Comparison of ENCODE assay signal across 22 cellular contexts in genomic region chr2:118940486-118941120, GRCh38. TPM values are rescaled to one million over a fixed set of nuclear protein-coding genes. Genes with fewer than 3 reads are reported as not detected.
DNase-seq lines count a peak whose midpoint lies in the region; ATAC-seq and TF ChIP-seq lines count a peak whose summit lies in the region.
"Had no signal": no experiment of that assay in that cellular context is flagged by ENCODE, and none has a peak within 500 bp of the region (broad histone marks: within the 10 kb centered on the region; RNA-seq: fewer than 3 reads in every experiment).

No MANE protein-coding gene starts in this region.

- peak overlapping the region; percentile 14 for H3K4me3 Mint-ChIP-seq in activated T-cell treated with anti-CD3 and anti-CD28 coated beads, Interleukin-2, amount 50 U/mL, for 4 hours
- no peak overlapping the region for H3K4me3 Mint-ChIP-seq in activated T-helper 2 cell treated with anti-CD3 and anti-CD28 coated beads, Interferon-gamma antibody, Interleukin-2, Interleukin-4, amounts not matched to agents 10 μg/mL and 5 μg/mL and 100 μg/mL, durations not matched to agents 14 hours and 24 hours and 36 hours (ENCODE audit: low read depth)
- no peak overlapping the region for H3K4me3 Mint-ChIP-seq in activated naive CD8-positive, alpha-beta T cell treated with anti-CD3 and anti-CD28 coated beads for 36 hours
- H3K4me3 Mint-ChIP-seq in T-helper 17 cell: no peak overlapping the region
- H3K4me3 Mint-ChIP-seq: activated CD4-positive, alpha-beta T cell treated with anti-CD3 and anti-CD28 coated beads, Interleukin-2, amount 10 ng/mL, durations not matched to agents 24 days and 14 days; activated naive CD8-positive, alpha-beta T cell treated with anti-CD3 and anti-CD28 coated beads, Interleukin-2, amount 10 ng/mL, durations not matched to agents 7 days and 5 days; effector memory CD8-positive, alpha-beta T cell; H9; natural killer cell treated with Interleukin-12 subunit alpha and Interleukin-12 subunit beta and Interleukin-15 and Interleukin-18, amount 100 ng/mL, for 72 hours had no signal

- no peaks in the 10 kb centered on the region for H3K4me1 ChIP-seq in testis
- H3K4me1 ChIP-seq: thyroid gland had no signal

- TF ChIP-seq CTCF in testis (IDR thresholded peaks at IDR 0.05): no peak

- no peak overlapping the region for H3K27ac Mint-ChIP-seq in activated T-helper 2 cell treated with anti-CD3 and anti-CD28 coated beads, Interferon-gamma antibody, Interleukin-2, Interleukin-4, amounts not matched to agents 10 μg/mL and 5 μg/mL and 100 μg/mL, durations not matched to agents 14 hours and 24 hours and 36 hours
- no peak overlapping the region for H3K27ac Mint-ChIP-seq in activated naive CD8-positive, alpha-beta T cell treated with anti-CD3 and anti-CD28 coated beads for 36 hours
- H3K27ac Mint-ChIP-seq in T-helper 17 cell: no peak overlapping the region
- H3K27ac Mint-ChIP-seq: activated CD4-positive, alpha-beta T cell treated with anti-CD3 and anti-CD28 coated beads, Interleukin-2, amount 10 ng/mL, durations not matched to agents 24 days and 14 days; activated naive CD8-positive, alpha-beta T cell treated with anti-CD3 and anti-CD28 coated beads, Interleukin-2, amount 10 ng/mL, durations not matched to agents 7 days and 5 days; effector memory CD8-positive, alpha-beta T cell; H9; natural killer cell treated with Interleukin-12 subunit alpha and Interleukin-12 subunit beta and Interleukin-15 and Interleukin-18, amount 100 ng/mL, for 72 hours had no signal

- WGBS in testis, 2 donors: 83 to 87% methylated on average over 9 of the region's 9 CpGs

- intact Hi-C loops in testis (cut with DNase I; ENCODE audit: low total_unique reads): no loop called here
- intact Hi-C loops in activated T-helper 2 cell treated with anti-CD3 and anti-CD28 coated beads, Interferon-gamma antibody, Interleukin-2, Interleukin-4, amounts not matched to agents 10 μg/mL and 5 μg/mL and 100 μg/mL, durations not matched to agents 14 hours and 24 hours and 36 hours (cut with micrococcal nuclease): no loop called here

- no peaks in the 10 kb centered on the region for H3K9me3 Mint-ChIP-seq in activated T-cell treated with anti-CD3 and anti-CD28 coated beads, Interleukin-2, amount 50 U/mL, for 4 hours
- H3K9me3 Mint-ChIP-seq in activated T-helper 2 cell treated with anti-CD3 and anti-CD28 coated beads, Interferon-gamma antibody, Interleukin-2, Interleukin-4, amounts not matched to agents 10 μg/mL and 5 μg/mL and 100 μg/mL, durations not matched to agents 14 hours and 24 hours and 36 hours: no peaks in the 10 kb centered on the region
- no peaks in the 10 kb centered on the region for H3K9me3 Mint-ChIP-seq in activated naive CD8-positive, alpha-beta T cell treated with anti-CD3 and anti-CD28 coated beads for 36 hours
- H3K9me3 Mint-ChIP-seq: activated CD4-positive, alpha-beta T cell treated with anti-CD3 and anti-CD28 coated beads, Interleukin-2, amount 10 ng/mL, durations not matched to agents 24 days and 14 days; activated naive CD8-positive, alpha-beta T cell treated with anti-CD3 and anti-CD28 coated beads, Interleukin-2, amount 10 ng/mL, durations not matched to agents 7 days and 5 days; effector memory CD8-positive, alpha-beta T cell; H9; natural killer cell treated with Interleukin-12 subunit alpha and Interleukin-12 subunit beta and Interleukin-15 and Interleukin-18, amount 100 ng/mL, for 72 hours had no signal

- no peaks in the 10 kb centered on the region for H3K36me3 Mint-ChIP-seq in activated T-cell treated with anti-CD3 and anti-CD28 coated beads, Interleukin-2, amount 50 U/mL, for 4 hours (ENCODE audit: insufficient read depth)
- no peaks in the 10 kb centered on the region for H3K36me3 Mint-ChIP-seq in activated T-helper 2 cell treated with anti-CD3 and anti-CD28 coated beads, Interferon-gamma antibody, Interleukin-2, Interleukin-4, amounts not matched to agents 10 μg/mL and 5 μg/mL and 100 μg/mL, durations not matched to agents 14 hours and 24 hours and 36 hours (ENCODE audit: low read depth)
- no peaks in the 10 kb centered on the region for H3K36me3 Mint-ChIP-seq in activated naive CD8-positive, alpha-beta T cell treated with anti-CD3 and anti-CD28 coated beads for 36 hours
- peaks cover 4% of the 10 kb centered on the region for H3K36me3 Mint-ChIP-seq in T-helper 17 cell (ENCODE audit: low read depth)
- H3K36me3 Mint-ChIP-seq: activated naive CD8-positive, alpha-beta T cell treated with anti-CD3 and anti-CD28 coated beads, Interleukin-2, amount 10 ng/mL, durations not matched to agents 7 days and 5 days; natural killer cell treated with Interleukin-12 subunit alpha and Interleukin-12 subunit beta and Interleukin-15 and Interleukin-18, amount 100 ng/mL, for 72 hours had no signal

- H3K9me3 ChIP-seq in testis: no peaks in the 10 kb centered on the region
- H3K9me3 ChIP-seq in T-helper 17 cell (ENCODE audit: control insufficient read depth, low read length, poor library complexity, severe bottlenecking): no peaks in the 10 kb centered on the region
- H3K9me3 ChIP-seq: thyroid gland had no signal

- no peak overlapping the region for H3K27ac ChIP-seq in testis
- H3K27ac ChIP-seq: 22Rv1, thyroid gland had no signal

- TF ChIP-seq POLR2A in testis (IDR thresholded peaks at IDR 0.05): no peak

- H3K27me3 Mint-ChIP-seq in activated T-cell treated with anti-CD3 and anti-CD28 coated beads, Interleukin-2, amount 50 U/mL, for 4 hours (ENCODE audit: low read depth): peaks cover 9% of the 10 kb centered on the region
- no peaks in the 10 kb centered on the region for H3K27me3 Mint-ChIP-seq in activated T-helper 2 cell treated with anti-CD3 and anti-CD28 coated beads, Interferon-gamma antibody, Interleukin-2, Interleukin-4, amounts not matched to agents 10 μg/mL and 5 μg/mL and 100 μg/mL, durations not matched to agents 14 hours and 24 hours and 36 hours (ENCODE audit: low read depth)
- no peaks in the 10 kb centered on the region for H3K27me3 Mint-ChIP-seq in activated naive CD8-positive, alpha-beta T cell treated with anti-CD3 and anti-CD28 coated beads for 36 hours
- peaks cover 29% of the 10 kb centered on the region for H3K27me3 Mint-ChIP-seq in T-helper 17 cell
- H3K27me3 Mint-ChIP-seq: activated CD4-positive, alpha-beta T cell treated with anti-CD3 and anti-CD28 coated beads, Interleukin-2, amount 10 ng/mL, durations not matched to agents 24 days and 14 days had no signal

- H3K36me3 ChIP-seq in testis (ENCODE audit: low read depth, missing control alignments): no peaks in the 10 kb centered on the region
- H3K36me3 ChIP-seq: thyroid gland had no signal

- H3K4me1 Mint-ChIP-seq in activated T-cell treated with anti-CD3 and anti-CD28 coated beads, Interleukin-2, amount 50 U/mL, for 4 hours (ENCODE audit: low read depth): peaks cover 7% of the 10 kb centered on the region
- H3K4me1 Mint-ChIP-seq in activated T-helper 2 cell treated with anti-CD3 and anti-CD28 coated beads, Interferon-gamma antibody, Interleukin-2, Interleukin-4, amounts not matched to agents 10 μg/mL and 5 μg/mL and 100 μg/mL, durations not matched to agents 14 hours and 24 hours and 36 hours (ENCODE audit: low read depth): no peaks in the 10 kb centered on the region
- peaks cover 7% of the 10 kb centered on the region for H3K4me1 Mint-ChIP-seq in activated naive CD8-positive, alpha-beta T cell treated with anti-CD3 and anti-CD28 coated beads for 36 hours
- H3K4me1 Mint-ChIP-seq in T-helper 17 cell: peaks cover 10% of the 10 kb centered on the region
- H3K4me1 Mint-ChIP-seq: activated CD4-positive, alpha-beta T cell treated with anti-CD3 and anti-CD28 coated beads, Interleukin-2, amount 10 ng/mL, durations not matched to agents 24 days and 14 days; H9 had no signal

- DNase-seq in activated T-cell treated with anti-CD3 and anti-CD28 coated beads, Interleukin-2, amount 50 U/mL, for 4 hours: no peak
- DNase-seq in activated T-cell treated with anti-CD3 and anti-CD28 coated beads, Interleukin-2, amount 50 U/mL, for 1 hour: no peak
- DNase-seq in SIG-M5 treated with dmso at 0.1 percent for 504 hours (lab: John Stamatoyannopoulos, UW; ENCODE audit: unreplicated experiment) (peak; percentile 96), inferior parietal cortex (ENCODE audit: extremely low spot score) (peak; percentile 2), testis (peak; percentile 26), T-helper 17 cell (no peak)
- DNase-seq in activated T-helper 2 cell treated with anti-CD3 and anti-CD28 coated beads, Interferon-gamma antibody, Interleukin-2, Interleukin-4, amounts not matched to agents 10 μg/mL and 5 μg/mL and 100 μg/mL, durations not matched to agents 14 hours and 24 hours and 36 hours (ENCODE audit: low spot score): no peak
- no peak for DNase-seq in activated naive CD8-positive, alpha-beta T cell treated with anti-CD3 and anti-CD28 coated beads for 36 hours
- DNase-seq: activated CD4-positive, alpha-beta T cell treated with anti-CD3 and anti-CD28 coated beads, Interleukin-2, amount 10 ng/mL, durations not matched to agents 24 days and 14 days; activated naive CD8-positive, alpha-beta T cell treated with anti-CD3 and anti-CD28 coated beads, Interleukin-2, amount 10 ng/mL, durations not matched to agents 7 days and 5 days; activated T-cell treated with anti-CD3 and anti-CD28 coated beads for 4 hours; COR-L47; effector memory CD8-positive, alpha-beta T cell; H9; MM.1S; SHP77; stimulated activated CD4-positive, alpha-beta T cell treated with anti-CD3 and anti-CD28 coated beads, Interleukin-1b, Interleukin-23, amount 100 ng/mL, for 48 hours had no signal

- no peak overlapping the region for H3K4me3 ChIP-seq in testis
- H3K4me3 ChIP-seq: thyroid gland had no signal

- ATAC-seq in activated T-cell treated with anti-CD3 and anti-CD28 coated beads, Interleukin-2, amount 50 U/mL, for 4 hours: no peak
- no peak for ATAC-seq in T-helper 17 cell
- ATAC-seq: effector memory CD8-positive, alpha-beta T cell; natural killer cell treated with Interleukin-12 subunit alpha and Interleukin-12 subunit beta and Interleukin-15 and Interleukin-18, amount 100 ng/mL, for 72 hours had no signal

- no peaks in the 10 kb centered on the region for H3K27me3 ChIP-seq in testis
- H3K27me3 ChIP-seq: thyroid gland had no signal

RNA-seq across cellular contexts. Expression of gene MARCO, which starts 1.4 kb away (rescaled TPM):
- under 1 TPM in 2 of 3 donors, not detected in 1; 0.22 to 0.56 TPM for total RNA-seq in activated T-cell treated with anti-CD3 and anti-CD28 coated beads, Interleukin-2, amount 50 U/mL, for 4 hours
- total RNA-seq in testis (under 1 TPM; 0.55 to 0.74 TPM), T-helper 17 cell (not detected)
- polyA plus RNA-seq in testis (ENCODE audit: insufficient read depth, low read depth, low replicate concordance): 16.0 TPM
- total RNA-seq in activated T-helper 2 cell treated with anti-CD3 and anti-CD28 coated beads, Interferon-gamma antibody, Interleukin-2, Interleukin-4, amounts not matched to agents 10 μg/mL and 5 μg/mL and 100 μg/mL, durations not matched to agents 14 hours and 24 hours and 36 hours: not detected in 2 replicates
- not detected for total RNA-seq in activated naive CD8-positive, alpha-beta T cell treated with anti-CD3 and anti-CD28 coated beads for 36 hours
- total RNA-seq: activated CD4-positive, alpha-beta T cell treated with anti-CD3 and anti-CD28 coated beads, Interleukin-2, amount 10 ng/mL, durations not matched to agents 24 days and 14 days; bronchial epithelial cell; H9; lung microvascular endothelial cell; natural killer cell treated with Interleukin-12 subunit alpha and Interleukin-12 subunit beta and Interleukin-15 and Interleukin-18, amount 100 ng/mL, for 72 hours had no signal

Comparison
In these comparisons a context has a peak if more than half of its experiments do, and no peak if none do; other contexts are left out.
1. DNase-seq: peak in SIG-M5 treated with dmso at 0.1 percent for 504 hours (single experiment), inferior parietal cortex (single experiment) and testis (single experiment); none in activated T-cell treated with anti-CD3 and anti-CD28 coated beads, Interleukin-2, amount 50 U/mL, for 4 hours (single experiment), activated T-cell treated with anti-CD3 and anti-CD28 coated beads, Interleukin-2, amount 50 U/mL, for 1 hour (single experiment), activated T-helper 2 cell treated with anti-CD3 and anti-CD28 coated beads, Interferon-gamma antibody, Interleukin-2, Interleukin-4, amounts not matched to agents 10 μg/mL and 5 μg/mL and 100 μg/mL, durations not matched to agents 14 hours and 24 hours and 36 hours (single experiment), activated naive CD8-positive, alpha-beta T cell treated with anti-CD3 and anti-CD28 coated beads for 36 hours (single experiment) and T-helper 17 cell (0 of 3).